Comparison of ENCODE assay signal across 12 cellular contexts in the genomic region with DNA sequence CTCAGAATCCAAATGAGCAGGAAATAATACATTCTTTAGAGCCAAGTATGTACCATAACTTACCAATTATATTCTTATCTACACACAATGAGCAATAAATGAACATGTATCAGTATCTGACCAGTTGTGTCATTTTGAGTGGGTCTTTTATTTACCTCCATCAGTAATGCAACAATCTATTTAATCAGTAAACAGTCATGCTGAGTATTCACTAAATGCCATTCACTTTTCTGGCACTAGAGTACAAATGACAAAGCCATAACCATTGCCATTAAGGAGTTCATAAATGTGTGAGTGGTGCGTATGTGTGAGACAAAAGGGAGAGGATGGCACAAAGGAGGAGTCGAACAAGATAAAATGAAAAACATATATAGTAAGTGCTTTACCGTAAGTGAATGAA. TPM values are rescaled to one million over a fixed set of nuclear protein-coding genes. Genes with fewer than 3 reads are reported as not detected.
A peak's percentile ranks its signal among the peaks of the same experiment; 100 is the strongest.
DNase-seq lines count a peak whose midpoint lies in the region; ATAC-seq and TF ChIP-seq lines count a peak whose summit lies in the region.
"Had no signal": no experiment of that assay in that cellular context is flagged by ENCODE, and none has a peak within 500 bp of the region (broad histone marks: within the 10 kb centered on the region; RNA-seq: fewer than 3 reads in every experiment).

No MANE protein-coding gene starts in this region.

- H3K9me3 Mint-ChIP-seq in activated T-cell treated with anti-CD3 and anti-CD28 coated beads, Interleukin-2, amount 50 U/mL, for 24 hours = no peaks in the 10 kb centered on the region
- no peaks in the 10 kb centered on the region for H3K9me3 Mint-ChIP-seq in activated naive CD8-positive, alpha-beta T cell treated with anti-CD3 and anti-CD28 coated beads, Interleukin-2, amount 10 ng/mL, durations not matched to agents 7 days and 5 days
- peaks cover 3% of the 10 kb centered on the region for H3K9me3 Mint-ChIP-seq in progenitor cell of endocrine pancreas (ENCODE audit: low read depth)

- ATAC-seq in activated naive CD8-positive, alpha-beta T cell treated with anti-CD3 and anti-CD28 coated beads, Interleukin-2, amount 10 ng/mL, durations not matched to agents 7 days and 5 days (ENCODE audit: low read depth) = no peak
- ATAC-seq in HG03175 (IDR thresholded peaks at IDR 0.05; ENCODE audit: unreplicated experiment) (no peak), GM21447 (IDR thresholded peaks at IDR 0.05; ENCODE audit: unreplicated experiment) (no peak)
- ATAC-seq: left lobe of liver had no signal

- H3K4me1 Mint-ChIP-seq in activated T-cell treated with anti-CD3 and anti-CD28 coated beads, Interleukin-2, amount 50 U/mL, for 24 hours (ENCODE audit: low read depth) = peaks cover 37% of the 10 kb centered on the region
- H3K4me1 Mint-ChIP-seq in activated naive CD8-positive, alpha-beta T cell treated with anti-CD3 and anti-CD28 coated beads, Interleukin-2, amount 10 ng/mL, durations not matched to agents 7 days and 5 days = peaks cover 36% of the 10 kb centered on the region
- H3K4me1 Mint-ChIP-seq in progenitor cell of endocrine pancreas (ENCODE audit: low read depth) = peaks cover 25% of the 10 kb centered on the region

- H3K27ac Mint-ChIP-seq in activated T-cell treated with anti-CD3 and anti-CD28 coated beads, Interleukin-2, amount 50 U/mL, for 24 hours = peak overlapping the region; percentile 12
- peak overlapping the region; percentile 37 for H3K27ac Mint-ChIP-seq in activated naive CD8-positive, alpha-beta T cell treated with anti-CD3 and anti-CD28 coated beads, Interleukin-2, amount 10 ng/mL, durations not matched to agents 7 days and 5 days
- peak overlapping the region; percentile 38 for H3K27ac Mint-ChIP-seq in progenitor cell of endocrine pancreas

- no peaks in the 10 kb centered on the region for H3K27me3 Mint-ChIP-seq in activated T-cell treated with anti-CD3 and anti-CD28 coated beads, Interleukin-2, amount 50 U/mL, for 24 hours
- peaks cover 2% of the 10 kb centered on the region for H3K27me3 Mint-ChIP-seq in activated naive CD8-positive, alpha-beta T cell treated with anti-CD3 and anti-CD28 coated beads, Interleukin-2, amount 10 ng/mL, durations not matched to agents 7 days and 5 days
- no peaks in the 10 kb centered on the region for H3K27me3 Mint-ChIP-seq in progenitor cell of endocrine pancreas

- no peak for TF ChIP-seq CTCF in progenitor cell of endocrine pancreas (IDR thresholded peaks at IDR 0.05; ENCODE audit: unreplicated experiment)

- DNase-seq in activated T-cell treated with anti-CD3 and anti-CD28 coated beads, Interleukin-2, amount 50 U/mL, for 24 hours = no peak
- DNase-seq in activated T-cell treated with anti-CD3 and anti-CD28 coated beads for 4 hours = no peak
- DNase-seq in NCI-H2081 treated with DMSO at 0.1 percent for 48 hours (lab: John Stamatoyannopoulos, UW) = peak; percentile 30
- DNase-seq in activated naive CD8-positive, alpha-beta T cell treated with anti-CD3 and anti-CD28 coated beads, Interleukin-2, amount 10 ng/mL, durations not matched to agents 7 days and 5 days = no peak
- no peak for DNase-seq in progenitor cell of endocrine pancreas (ENCODE audit: low spot score, unreplicated experiment)
- no peak for DNase-seq in GM19238 (ENCODE audit: insufficient read length, low spot score)
- DNase-seq: activated CD8-positive, alpha-beta memory T cell treated with anti-CD3 and anti-CD28 coated beads, Interleukin-2, amount 50 U/mL, for 4 hours; foreskin melanocyte; SW 1271 had no signal

- peak overlapping the region; percentile 43 for H3K4me3 Mint-ChIP-seq in activated T-cell treated with anti-CD3 and anti-CD28 coated beads, Interleukin-2, amount 50 U/mL, for 24 hours
- H3K4me3 Mint-ChIP-seq in activated naive CD8-positive, alpha-beta T cell treated with anti-CD3 and anti-CD28 coated beads, Interleukin-2, amount 10 ng/mL, durations not matched to agents 7 days and 5 days = peak overlapping the region; percentile 18
- H3K4me3 Mint-ChIP-seq in progenitor cell of endocrine pancreas (ENCODE audit: low read depth) = peak overlapping the region; percentile 31

- POLR2A ChIA-PET in activated naive CD8-positive, alpha-beta T cell treated with anti-CD3 and anti-CD28 coated beads, Interleukin-2, amount 10 ng/mL, durations not matched to agents 7 days and 5 days (lab: Charles Lee) = interaction anchor here (2.0 kb wide), 1 partner anchor 30 kb away, joined by 9 read pairs; a partner anchor contains a TSS

- H3K36me3 Mint-ChIP-seq in activated T-cell treated with anti-CD3 and anti-CD28 coated beads, Interleukin-2, amount 50 U/mL, for 24 hours (ENCODE audit: low read depth) = peaks cover 40% of the 10 kb centered on the region
- H3K36me3 Mint-ChIP-seq in activated naive CD8-positive, alpha-beta T cell treated with anti-CD3 and anti-CD28 coated beads, Interleukin-2, amount 10 ng/mL, durations not matched to agents 7 days and 5 days = peaks cover 16% of the 10 kb centered on the region
- peaks cover 15% of the 10 kb centered on the region for H3K36me3 Mint-ChIP-seq in progenitor cell of endocrine pancreas (ENCODE audit: insufficient read depth)

RNA-seq across cellular contexts. Expression of a gene that starts 1.5 kb away (rescaled TPM):
- 10 to 100 TPM; 59.3 to 60.3 TPM for total RNA-seq in activated naive CD8-positive, alpha-beta T cell treated with anti-CD3 and anti-CD28 coated beads, Interleukin-2, amount 10 ng/mL, durations not matched to agents 7 days and 5 days
- 229 and 243 TPM in 2 replicates for total RNA-seq in progenitor cell of endocrine pancreas

RNA-seq across cellular contexts. Expression of a gene that starts 30.4 kb away (rescaled TPM):
- 10 to 100 TPM; 22.5 to 23.4 TPM for total RNA-seq in activated naive CD8-positive, alpha-beta T cell treated with anti-CD3 and anti-CD28 coated beads, Interleukin-2, amount 10 ng/mL, durations not matched to agents 7 days and 5 days
- total RNA-seq in progenitor cell of endocrine pancreas = 41.9 and 49.8 TPM in 2 replicates
